ENCODE assay signal across 12 cellular contexts in the genomic region with DNA sequence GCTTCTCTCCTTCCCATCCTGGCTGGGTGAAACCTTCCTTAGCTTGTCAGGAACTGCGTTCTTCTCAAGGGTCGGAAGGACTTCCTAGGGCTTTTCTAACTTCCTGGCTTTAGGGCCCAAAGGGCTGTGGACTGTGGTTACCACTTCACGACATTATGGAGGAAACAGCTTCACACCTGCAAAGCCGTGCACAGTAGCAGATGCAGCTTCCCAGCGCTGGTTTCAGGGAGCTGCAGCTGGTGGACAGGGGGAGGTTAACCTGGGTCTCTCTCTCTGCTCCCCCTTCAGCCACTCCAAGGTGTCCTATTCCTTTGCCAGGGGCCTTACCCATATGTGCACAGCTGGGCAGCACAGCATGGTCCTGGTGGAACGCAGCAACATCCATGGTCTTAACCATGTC.
DNase-seq lines count a peak whose midpoint lies in the region; ATAC-seq, FAIRE-seq and TF ChIP-seq lines count a peak whose summit lies in the region.
"Had no signal": no experiment of that assay in that cellular context is flagged by ENCODE, and none has a peak within 500 bp of the region (broad histone marks: within the 10 kb centered on the region; RNA-seq: fewer than 3 reads in every experiment).

No MANE protein-coding gene starts in this region.

- WGBS in IMR-90 (ENCODE audit: extremely low coverage in 2 of 2, insufficient read length in 1 of 2), 2 experiments = 80% methylated on average over 2 of the region's 6 CpGs; no CpG with 5 or more reads in 1 of the 2 experiments

- ATAC-seq in IMR-90 (ENCODE audit: low read depth) = no peak
- ATAC-seq in HG02840 (IDR thresholded peaks at IDR 0.05; ENCODE audit: low FRiP score, unreplicated experiment) = no peak
- ATAC-seq: A549 had no signal

- H3K9me1 ChIP-seq in IMR-90 (ENCODE audit: insufficient read depth, low read length) = no peaks in the 10 kb centered on the region

- H2BK15ac ChIP-seq in IMR-90 (ENCODE audit: low read depth, low read length) = no peak overlapping the region

- H3K9me2 ChIP-seq in OCI-LY7 (ENCODE audit: insufficient read depth, low read length) = no peaks in the 10 kb centered on the region

- H4K91ac ChIP-seq in IMR-90 (ENCODE audit: insufficient read depth, low read depth, low read length) = no peak overlapping the region

- H3K56ac ChIP-seq in IMR-90 (ENCODE audit: extremely low read depth, insufficient read depth, low read length) = no peak overlapping the region

- H3K79me1 ChIP-seq in IMR-90 (ENCODE audit: low read depth in 1 of 2, low read length in 2 of 2) = no peaks in the 10 kb centered on the region

- intact Hi-C loops in IMR-90 (cut with micrococcal nuclease) (no loop called here), OCI-LY7 (cut with micrococcal nuclease; ENCODE audit: unreplicated experiment) (no loop called here)

- POLR2A ChIA-PET in IMR-90 (lab: Charles Lee; ENCODE audit: unreplicated experiment) (no interaction called here), OCI-LY7 (lab: Charles Lee) (no interaction called here)

- no peak for TF ChIP-seq POLR2A in IMR-90 (IDR thresholded peaks at IDR 0.05; ENCODE audit: low read depth, low read length)

- no peak overlapping the region for H3K27ac ChIP-seq in BLaER1 treated with 17β-estradiol and CSF1 and Interleukin-3, amounts not matched to agents 10 nM and 100 nM
- no peak overlapping the region for H3K27ac ChIP-seq in IMR-90 (ENCODE audit: insufficient read depth, low read length)
- H3K27ac ChIP-seq in OCI-LY7 (ENCODE audit: low read depth, low read length, poor library complexity, severe bottlenecking) = no peak overlapping the region
- H3K27ac ChIP-seq: A549, GM23248 had no signal

- H2BK5ac ChIP-seq in IMR-90 (ENCODE audit: low read depth, low read length, poor library complexity, severe bottlenecking) = no peak overlapping the region

- BruUV-seq in IMR-90 (replicated peaks; lab: Mats Ljungman, UMichigan) = no TSS peak
- BruUV-seq in OCI-LY7 (replicated peaks; lab: Mats Ljungman, UMichigan) = no TSS peak

- peaks cover 0 to 10% (median 3%) of the 10 kb centered on the region in 11 experiments; a peak in 7 of 22 replicates for H3K9me3 ChIP-seq in BLaER1 treated with 17β-estradiol and CSF1 and Interleukin-3, amounts not matched to agents 10 nM and 100 nM (replicated peaks in 1 of 11)
- H3K9me3 ChIP-seq in IMR-90 (ENCODE audit: control insufficient read depth, insufficient read depth, low read length) (no peaks in the 10 kb centered on the region), OCI-LY7 (ENCODE audit: low read length) (no peaks in the 10 kb centered on the region)

- no peak overlapping the region for H3K4me3 ChIP-seq in BLaER1 treated with 17β-estradiol and CSF1 and Interleukin-3, amounts not matched to agents 10 nM and 100 nM
- no peak overlapping the region for H3K4me3 ChIP-seq in IMR-90 (ENCODE audit: insufficient read depth, low read depth, low read length)
- H3K4me3 ChIP-seq in OCI-LY7 (ENCODE audit: low read depth, low read length, poor library complexity, severe bottlenecking) = no peak overlapping the region
- H3K4me3 ChIP-seq: A549, GM23248 had no signal

- dilution Hi-C loops in IMR-90 (cut with HindIII; ENCODE audit: low sequenced_read_pairs, unreplicated experiment) = no loop called here

- H4K5ac ChIP-seq in IMR-90 (ENCODE audit: low read depth, low read length) = no peak overlapping the region

- peaks cover 0 to 5% (median 0%) of the 10 kb centered on the region in 11 experiments; a peak in 3 of 22 replicates for H4K20me1 ChIP-seq in BLaER1 treated with 17β-estradiol and CSF1 and Interleukin-3, amounts not matched to agents 10 nM and 100 nM
- no peaks in the 10 kb centered on the region for H4K20me1 ChIP-seq in IMR-90 (ENCODE audit: insufficient read depth, low read length)
- no peaks in the 10 kb centered on the region for H4K20me1 ChIP-seq in OCI-LY7 (ENCODE audit: insufficient read depth, low read length)

- TF ChIP-seq CTCF in IMR-90 (conservative IDR thresholded peaks at IDR 0.05; ENCODE audit: low read depth, low read length) (no peak), OCI-LY7 (conservative IDR thresholded peaks at IDR 0.05; ENCODE audit: low read length) (no peak)

- DNase-seq in IMR-90 (no peak), OCI-LY7 (ENCODE audit: low spot score) (peak; percentile 63), urothelium cell line (ENCODE audit: low spot score) (no peak), iPS-NIHi11 (ENCODE audit: low spot score) (no peak)
- DNase-seq: CD4-positive, CD25-positive, alpha-beta regulatory T cell; DMS79; GM23248; H7 had no signal

- H2BK120ac ChIP-seq in IMR-90 (ENCODE audit: low read depth, low read length) = no peak overlapping the region

- H3K9ac ChIP-seq in BLaER1 treated with 17β-estradiol and CSF1 and Interleukin-3, amounts not matched to agents 10 nM and 100 nM = peak overlapping the region in 1 of 11 experiments; percentile 14; a peak in 2 of 22 replicates
- no peak overlapping the region for H3K9ac ChIP-seq in IMR-90 (ENCODE audit: low read depth, low read length)
- H3K9ac ChIP-seq: GM23248 had no signal

- H3K23ac ChIP-seq in IMR-90 (ENCODE audit: low read depth, low read length) = no peak overlapping the region

- H2AK9ac ChIP-seq in IMR-90 (replicated peaks; ENCODE audit: low read depth, low read length, poor library complexity) = no peak overlapping the region

- no peak overlapping the region for H3K4ac ChIP-seq in IMR-90 (ENCODE audit: low read depth, low read length)

- H3K79me2 ChIP-seq in OCI-LY7 (ENCODE audit: insufficient read depth, low read depth, low read length) = no peaks in the 10 kb centered on the region

- H2BK20ac ChIP-seq in IMR-90 (ENCODE audit: low read depth, low read length) = no peak overlapping the region

- H2AK5ac ChIP-seq in IMR-90 (ENCODE audit: low read depth, low read length) = no peak overlapping the region

- peak overlapping the region; percentile 14 for H2AFZ ChIP-seq in IMR-90 (replicated peaks; ENCODE audit: low read length, poor library complexity)
- no peak overlapping the region for H2AFZ ChIP-seq in OCI-LY7 (ENCODE audit: low read length)
- H2AFZ ChIP-seq: GM23248 had no signal

- H3K4me1 ChIP-seq in BLaER1 treated with 17β-estradiol and CSF1 and Interleukin-3, amounts not matched to agents 10 nM and 100 nM = peaks cover 0 to 37% (median 29%) of the 10 kb centered on the region in 10 experiments; a peak in 16 of 20 replicates
- no peaks in the 10 kb centered on the region for H3K4me1 ChIP-seq in IMR-90 (ENCODE audit: control insufficient read depth, insufficient read depth, low read length)
- H3K4me1 ChIP-seq in OCI-LY7 (ENCODE audit: insufficient read depth, low read length, poor library complexity, severe bottlenecking) = peaks cover 15% of the 10 kb centered on the region
- H3K4me1 ChIP-seq: A549 had no signal

- no peak overlapping the region for H3K14ac ChIP-seq in IMR-90 (replicated peaks; ENCODE audit: low read depth, low read length)

- CTCF ChIA-PET in IMR-90 (lab: Yijun Ruan, JAX) (no interaction called here), OCI-LY7 (lab: Charles Lee; ENCODE audit: unreplicated experiment) (interaction anchor here (0.6 kb wide), 1 partner anchor 57 kb away, joined by 3 read pairs; no protein-coding TSS in a partner anchor)

- no peaks in the 10 kb centered on the region for H3K27me3 ChIP-seq in BLaER1 treated with 17β-estradiol and CSF1 and Interleukin-3, amounts not matched to agents 10 nM and 100 nM
- no peaks in the 10 kb centered on the region for H3K27me3 ChIP-seq in IMR-90 (ENCODE audit: control insufficient read depth, insufficient read depth, low read length)

- peak overlapping the region in 8 of 11 experiments; percentile 2 to 60 (median 34); a peak in 13 of 22 replicates for H3K4me2 ChIP-seq in BLaER1 treated with 17β-estradiol and CSF1 and Interleukin-3, amounts not matched to agents 10 nM and 100 nM
- H3K4me2 ChIP-seq in IMR-90 (ENCODE audit: low read depth, low read length) (no peak overlapping the region), OCI-LY7 (ENCODE audit: low read length) (peak overlapping the region; percentile 13; the same call in 1 of the 2 replicates)
- H3K4me2 ChIP-seq: A549 had no signal

- TF ChIP-seq RAD21 in IMR-90 (IDR thresholded peaks at IDR 0.05; ENCODE audit: low read length) = no peak

- FAIRE-seq in urothelium cell line (lab: Jason Lieb, UNC) = peak; percentile 71
- FAIRE-seq: A549, GM12891 had no signal

- in situ Hi-C loops in IMR-90 (cut with MboI; ENCODE audit: low sequenced_read_pairs) = no loop called here

- peaks cover 0 to 5% (median 0%) of the 10 kb centered on the region in 11 experiments; a peak in 3 of 22 replicates for H3K36me3 ChIP-seq in BLaER1 treated with 17β-estradiol and CSF1 and Interleukin-3, amounts not matched to agents 10 nM and 100 nM
- H3K36me3 ChIP-seq in IMR-90 (ENCODE audit: control insufficient read depth, insufficient read depth, low read length) = no peaks in the 10 kb centered on the region
- no peaks in the 10 kb centered on the region for H3K36me3 ChIP-seq in OCI-LY7 (ENCODE audit: insufficient read depth, low read length)

- H4K8ac ChIP-seq in IMR-90 (ENCODE audit: low read depth in 2 of 2, low read length in 2 of 2) = no peak overlapping the region

- no peak overlapping the region for H3K18ac ChIP-seq in IMR-90 (ENCODE audit: low read depth, low read length)

TF ChIP-seq in IMR-90, 13 proteins besides CTCF, POLR2A, EP300 and RAD21:
- TF ChIP-seq, protein P1, sequence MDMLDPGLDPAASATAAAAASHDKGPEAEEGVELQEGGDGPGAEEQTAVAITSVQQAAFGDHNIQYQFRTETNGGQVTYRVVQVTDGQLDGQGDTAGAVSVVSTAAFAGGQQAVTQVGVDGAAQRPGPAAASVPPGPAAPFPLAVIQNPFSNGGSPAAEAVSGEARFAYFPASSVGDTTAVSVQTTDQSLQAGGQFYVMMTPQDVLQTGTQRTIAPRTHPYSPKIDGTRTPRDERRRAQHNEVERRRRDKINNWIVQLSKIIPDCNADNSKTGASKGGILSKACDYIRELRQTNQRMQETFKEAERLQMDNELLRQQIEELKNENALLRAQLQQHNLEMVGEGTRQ (IDR thresholded peaks at IDR 0.05; ENCODE audit: low read depth, low read length) = no peak
- TF ChIP-seq, protein P2, sequence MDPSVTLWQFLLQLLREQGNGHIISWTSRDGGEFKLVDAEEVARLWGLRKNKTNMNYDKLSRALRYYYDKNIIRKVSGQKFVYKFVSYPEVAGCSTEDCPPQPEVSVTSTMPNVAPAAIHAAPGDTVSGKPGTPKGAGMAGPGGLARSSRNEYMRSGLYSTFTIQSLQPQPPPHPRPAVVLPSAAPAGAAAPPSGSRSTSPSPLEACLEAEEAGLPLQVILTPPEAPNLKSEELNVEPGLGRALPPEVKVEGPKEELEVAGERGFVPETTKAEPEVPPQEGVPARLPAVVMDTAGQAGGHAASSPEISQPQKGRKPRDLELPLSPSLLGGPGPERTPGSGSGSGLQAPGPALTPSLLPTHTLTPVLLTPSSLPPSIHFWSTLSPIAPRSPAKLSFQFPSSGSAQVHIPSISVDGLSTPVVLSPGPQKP (IDR thresholded peaks at IDR 0.05; ENCODE audit: borderline replicate concordance, low read depth, low read length) = no peak
- TF ChIP-seq RCOR1 (IDR thresholded peaks at IDR 0.05; ENCODE audit: insufficient replicate concordance, low read length) (no peak), RFX5 (IDR thresholded peaks at IDR 0.05; ENCODE audit: low read depth, low read length) (no peak)
